Comparison of ENCODE assay signal across 8 cellular contexts in the genomic region with DNA sequence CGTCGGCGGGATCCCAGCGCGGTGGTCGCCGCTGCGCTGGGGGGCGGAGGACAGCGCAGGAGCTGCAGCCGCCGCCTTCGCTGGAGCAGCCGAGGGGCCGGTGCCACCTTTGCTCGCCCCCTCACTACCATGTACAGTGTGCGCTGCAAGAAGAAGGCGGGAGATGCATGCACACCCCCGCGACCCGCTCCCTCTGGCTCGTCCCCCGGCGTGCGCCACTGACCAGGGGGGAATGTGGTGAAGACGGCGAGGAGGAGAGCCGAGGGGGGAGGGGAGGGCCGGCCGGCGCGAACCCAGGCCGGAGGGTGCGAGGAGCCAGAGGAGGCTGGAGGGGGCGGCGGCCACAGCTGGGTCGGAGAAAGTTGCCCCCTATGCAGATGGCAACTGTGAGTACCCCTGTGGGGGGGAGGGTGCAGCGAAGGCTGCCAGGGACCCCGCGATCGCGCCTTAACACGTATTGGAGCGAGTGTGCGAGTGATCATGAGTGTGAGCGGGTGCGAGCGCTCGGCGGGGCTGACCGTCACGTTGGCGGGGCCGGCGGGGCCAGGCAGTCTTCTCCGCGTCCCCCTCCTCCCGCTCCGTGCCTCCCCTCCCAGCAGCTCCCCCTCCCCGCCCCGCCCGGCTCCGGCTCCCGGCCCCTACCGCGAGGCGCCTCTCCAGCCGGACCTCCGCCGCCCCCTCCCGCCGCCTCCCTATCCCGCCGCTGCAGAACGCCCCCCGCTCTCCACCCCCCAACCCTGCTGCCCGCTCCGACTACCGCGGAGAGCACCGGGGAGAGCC. TPM values are rescaled to one million over a fixed set of nuclear protein-coding genes. Genes with fewer than 3 reads are reported as not detected.
DNase-seq lines count a peak whose midpoint lies in the region; ATAC-seq and TF ChIP-seq lines count a peak whose summit lies in the region.

No MANE protein-coding gene starts in this region.

- H3K4me2 ChIP-seq in smooth muscle cell = peak overlapping the region; percentile 94

- H3K4me3 Mint-ChIP-seq in activated naive CD4-positive, alpha-beta T cell treated with anti-CD3 and anti-CD28 coated beads, Interleukin-2, amount 50 U/mL, for 24 hours = peak overlapping the region; percentile 76
- H3K4me3 Mint-ChIP-seq in activated naive CD8-positive, alpha-beta T cell = peak overlapping the region; percentile 82

- H3K27me3 Mint-ChIP-seq in activated naive CD4-positive, alpha-beta T cell treated with anti-CD3 and anti-CD28 coated beads, Interleukin-2, amount 50 U/mL, for 24 hours = peaks cover 41% of the 10 kb centered on the region
- H3K27me3 Mint-ChIP-seq in activated naive CD8-positive, alpha-beta T cell = peaks cover 27% of the 10 kb centered on the region

- peak overlapping the region; percentile 87 for H2AFZ ChIP-seq in smooth muscle cell (ENCODE audit: low read depth)

- H3K9me3 Mint-ChIP-seq in activated naive CD4-positive, alpha-beta T cell treated with anti-CD3 and anti-CD28 coated beads, Interleukin-2, amount 50 U/mL, for 24 hours = no peaks in the 10 kb centered on the region
- no peaks in the 10 kb centered on the region for H3K9me3 Mint-ChIP-seq in activated naive CD8-positive, alpha-beta T cell (ENCODE audit: low read depth)

- H3K9me3 ChIP-seq in iPS-18a (ENCODE audit: control insufficient read depth, low read depth, low read length) = no peaks in the 10 kb centered on the region
- H3K9me3 ChIP-seq in smooth muscle cell (replicated peaks; ENCODE audit: low read depth) = no peaks in the 10 kb centered on the region

- H4K20me1 ChIP-seq in smooth muscle cell (ENCODE audit: low read depth) = no peaks in the 10 kb centered on the region

- H3K27ac ChIP-seq in iPS-18a (ENCODE audit: low read length) (no peak overlapping the region), smooth muscle cell (ENCODE audit: low read depth) (no peak overlapping the region)

- no peaks in the 10 kb centered on the region for H3F3A ChIP-seq in smooth muscle cell (ENCODE audit: low read depth)

- H3K27me3 ChIP-seq in iPS-18a (ENCODE audit: control insufficient read depth, insufficient read depth, low read length) (peaks cover 47% of the 10 kb centered on the region), smooth muscle cell (ENCODE audit: low read depth) (peaks cover 58% of the 10 kb centered on the region)

- H3K27ac Mint-ChIP-seq in activated naive CD4-positive, alpha-beta T cell treated with anti-CD3 and anti-CD28 coated beads, Interleukin-2, amount 50 U/mL, for 24 hours = no peak overlapping the region
- H3K27ac Mint-ChIP-seq in activated naive CD8-positive, alpha-beta T cell = no peak overlapping the region

- TF ChIP-seq CTCF in smooth muscle cell (IDR thresholded peaks at IDR 0.05; ENCODE audit: borderline replicate concordance, insufficient read depth, poor library complexity, severe bottlenecking) = no peak

- H3K4me3 ChIP-seq in iPS-18a (ENCODE audit: low read length) (peak overlapping the region; percentile 79), smooth muscle cell (peak overlapping the region; percentile 67)

- no peak for DNase-seq in activated naive CD4-positive, alpha-beta T cell treated with anti-CD3 and anti-CD28 coated beads, Interleukin-2, amount 50 U/mL, for 16 hours
- DNase-seq in smooth muscle cell (lab: John Stamatoyannopoulos, UW; ENCODE audit: unreplicated experiment) = no peak
- no peak for DNase-seq in NCI-H2029 (lab: John Stamatoyannopoulos, UW)

- ATAC-seq in GM19467 (IDR thresholded peaks at IDR 0.05; ENCODE audit: unreplicated experiment) (no peak), HG03469 (IDR thresholded peaks at IDR 0.05; ENCODE audit: unreplicated experiment) (no peak)

- H3K79me2 ChIP-seq in smooth muscle cell (ENCODE audit: low read depth) = no peaks in the 10 kb centered on the region

- under 1% methylated on average over 32 of the region's 81 CpGs for WGBS in smooth muscle cell (ENCODE audit: low lambda C conversion rate)

- no peaks in the 10 kb centered on the region for H3K36me3 Mint-ChIP-seq in activated naive CD4-positive, alpha-beta T cell treated with anti-CD3 and anti-CD28 coated beads, Interleukin-2, amount 50 U/mL, for 24 hours
- H3K36me3 Mint-ChIP-seq in activated naive CD8-positive, alpha-beta T cell = no peaks in the 10 kb centered on the region

- H3K4me1 ChIP-seq in iPS-18a (ENCODE audit: control insufficient read depth, low read depth, low read length) (peaks cover 23% of the 10 kb centered on the region), smooth muscle cell (ENCODE audit: low read depth) (peaks cover 3% of the 10 kb centered on the region)

- H3K4me1 Mint-ChIP-seq in activated naive CD4-positive, alpha-beta T cell treated with anti-CD3 and anti-CD28 coated beads, Interleukin-2, amount 50 U/mL, for 24 hours = peaks cover 27% of the 10 kb centered on the region
- H3K4me1 Mint-ChIP-seq in activated naive CD8-positive, alpha-beta T cell (ENCODE audit: low read depth) = peaks cover 31% of the 10 kb centered on the region

- peak overlapping the region; percentile 36 for H3K9ac ChIP-seq in iPS-18a (ENCODE audit: low read length)
- H3K9ac ChIP-seq in smooth muscle cell (ENCODE audit: low read depth) = no peak overlapping the region

- no peaks in the 10 kb centered on the region for H3K36me3 ChIP-seq in iPS-18a (ENCODE audit: control insufficient read depth, low read depth, low read length)
- no peaks in the 10 kb centered on the region for H3K36me3 ChIP-seq in smooth muscle cell (ENCODE audit: low read depth)

RNA-seq across cellular contexts. Expression of a gene that starts 0.8 kb away (rescaled TPM):
- total RNA-seq in smooth muscle cell = 0.04 TPM in 2 replicates
- polyA plus RNA-seq in smooth muscle cell = not detected in 2 replicates
